Comparison of ENCODE assay signal across 1 cellular context in genomic region chr10:117375360-117376147, GRCh38.
TF ChIP-seq lines count a peak whose summit lies in the region.

Gene PDZD8 (minus strand): TSS chr10:117375440. CDS start chr10:117375227, 213 bp downstream.

TF ChIP-seq in HepG2, 621 proteins besides CTCF, POLR2A, EP300 and RAD21 (continued from another document and continues in another):
- no peak for TF ChIP-seq XBP1 (CRISPR knock-in tag; IDR thresholded peaks at IDR 0.05)
- TF ChIP-seq ZBTB7A (CRISPR knock-in tag; IDR thresholded peaks at IDR 0.05): peak; percentile 31; the same call in 1 of the 2 replicates
- TF ChIP-seq ZNF296 (CRISPR knock-in tag; conservative IDR thresholded peaks at IDR 0.05): 0 out of 2 replicates have a peak, but pooled peaks have one; percentile 51
- TF ChIP-seq ONECUT2 (CRISPR knock-in tag; IDR thresholded peaks at IDR 0.05): no peak
- peak; percentile 77 for TF ChIP-seq GABPB1 (CRISPR knock-in tag; IDR thresholded peaks at IDR 0.05)
- no peak; the same call in 1 of the 2 replicates for TF ChIP-seq ZNF782 (CRISPR knock-in tag; IDR thresholded peaks at IDR 0.05; ENCODE audit: borderline replicate concordance)
- TF ChIP-seq CREM (IDR thresholded peaks at IDR 0.05): peak; percentile 28; the same call in 1 of the 2 replicates
- no peak for TF ChIP-seq CREM (CRISPR knock-in tag; IDR thresholded peaks at IDR 0.05)
- TF ChIP-seq MIER2 (CRISPR knock-in tag; IDR thresholded peaks at IDR 0.05): no peak
- TF ChIP-seq ZBTB3 (CRISPR knock-in tag; IDR thresholded peaks at IDR 0.05; ENCODE audit: borderline replicate concordance, low read depth): no peak
- TF ChIP-seq DRAP1 (CRISPR knock-in tag; IDR thresholded peaks at IDR 0.05): no peak
- TF ChIP-seq CEBPZ (IDR thresholded peaks at IDR 0.05; ENCODE audit: low read length): no peak
- no peak; the same call in 1 of the 2 replicates for TF ChIP-seq MATR3 (CRISPR knock-in tag; IDR thresholded peaks at IDR 0.05)
- TF ChIP-seq YEATS4 (CRISPR knock-in tag; IDR thresholded peaks at IDR 0.05; ENCODE audit: borderline replicate concordance): peak; percentile 87
- no peak; the same call in 1 of the 2 replicates for TF ChIP-seq ZBTB43 (CRISPR knock-in tag; conservative IDR thresholded peaks at IDR 0.05)
- no peak; the same call in 1 of the 2 replicates for TF ChIP-seq MEF2D (CRISPR knock-in tag; IDR thresholded peaks at IDR 0.05)
- TF ChIP-seq SP5 (CRISPR knock-in tag; IDR thresholded peaks at IDR 0.05; ENCODE audit: borderline replicate concordance, low read depth): no peak
- TF ChIP-seq AHR (CRISPR knock-in tag; IDR thresholded peaks at IDR 0.05): peak; percentile 66; the same call in 1 of the 2 replicates
- no peak for TF ChIP-seq SRSF9 (IDR thresholded peaks at IDR 0.05; ENCODE audit: borderline replicate concordance, insufficient read depth, low read depth, low read length, poor library complexity, severe bottlenecking)
- no peak for TF ChIP-seq TEAD2 (CRISPR knock-in tag; IDR thresholded peaks at IDR 0.05)
- peak; percentile 95 for TF ChIP-seq KMT2A (CRISPR knock-in tag; IDR thresholded peaks at IDR 0.05)
- TF ChIP-seq DNMT1 (CRISPR knock-in tag; IDR thresholded peaks at IDR 0.05): peak; percentile 81
- peak; percentile 69 for TF ChIP-seq MED8 (CRISPR knock-in tag; IDR thresholded peaks at IDR 0.05; ENCODE audit: insufficient replicate concordance)
- TF ChIP-seq JUND (CRISPR knock-in tag; IDR thresholded peaks at IDR 0.05): no peak
- peak; percentile 89 for TF ChIP-seq ATF7-NPFF (CRISPR knock-in tag; IDR thresholded peaks at IDR 0.05; ENCODE audit: low read depth)
- no peak for TF ChIP-seq SMAD1 (CRISPR knock-in tag; IDR thresholded peaks at IDR 0.05; ENCODE audit: borderline replicate concordance, low read depth)
- peak; percentile 25; the same call in 1 of the 2 replicates for TF ChIP-seq KLF6 (CRISPR knock-in tag; IDR thresholded peaks at IDR 0.05)
- TF ChIP-seq ZBTB39 (CRISPR knock-in tag; IDR thresholded peaks at IDR 0.05): peak; percentile 88; the same call in 1 of the 2 replicates
- TF ChIP-seq FOXC1 (CRISPR knock-in tag; IDR thresholded peaks at IDR 0.05; ENCODE audit: borderline replicate concordance): peak; percentile 84
- TF ChIP-seq CHD2 (IDR thresholded peaks at IDR 0.05; ENCODE audit: low read depth, low read length): no peak; the same call in 1 of the 2 replicates
- TF ChIP-seq ATF6 (CRISPR knock-in tag; conservative IDR thresholded peaks at IDR 0.05): no peak
- peak; percentile 28; the same call in 1 of the 2 replicates for TF ChIP-seq TFDP1 (CRISPR knock-in tag; IDR thresholded peaks at IDR 0.05; ENCODE audit: borderline replicate concordance)
- peak; percentile 66; the same call in 1 of the 2 replicates for TF ChIP-seq ARNT2 (CRISPR knock-in tag; IDR thresholded peaks at IDR 0.05; ENCODE audit: low read depth)
- no peak for TF ChIP-seq ZNF530 (CRISPR knock-in tag; IDR thresholded peaks at IDR 0.05; ENCODE audit: low read depth)
- no peak for TF ChIP-seq MLX (CRISPR knock-in tag; IDR thresholded peaks at IDR 0.05)
- TF ChIP-seq ZNF784 (CRISPR knock-in tag; IDR thresholded peaks at IDR 0.05; ENCODE audit: borderline replicate concordance): no peak
- TF ChIP-seq ZNF891 (CRISPR knock-in tag; IDR thresholded peaks at IDR 0.05): peak; percentile 77; the same call in 1 of the 2 replicates
- TF ChIP-seq ASH2L (IDR thresholded peaks at IDR 0.05; ENCODE audit: insufficient read length, low read depth, low read length): peak; percentile 94
- TF ChIP-seq CC2D1A (CRISPR knock-in tag; IDR thresholded peaks at IDR 0.05): no peak
- no peak for TF ChIP-seq CENPX (CRISPR knock-in tag; IDR thresholded peaks at IDR 0.05)
- no peak for TF ChIP-seq NR3C1 (CRISPR knock-in tag; IDR thresholded peaks at IDR 0.05)
- TF ChIP-seq ZBTB42 (CRISPR knock-in tag; IDR thresholded peaks at IDR 0.05): 0 out of 2 replicates have a peak, but pooled peaks have one; percentile 50
- TF ChIP-seq ZNF687 (CRISPR knock-in tag; IDR thresholded peaks at IDR 0.05): peak; percentile 94
- TF ChIP-seq MXD4 (CRISPR knock-in tag; IDR thresholded peaks at IDR 0.05): peak; percentile 85
- peak; percentile 41 for TF ChIP-seq MED13 (CRISPR knock-in tag; IDR thresholded peaks at IDR 0.05)
